In the genomic region with DNA sequence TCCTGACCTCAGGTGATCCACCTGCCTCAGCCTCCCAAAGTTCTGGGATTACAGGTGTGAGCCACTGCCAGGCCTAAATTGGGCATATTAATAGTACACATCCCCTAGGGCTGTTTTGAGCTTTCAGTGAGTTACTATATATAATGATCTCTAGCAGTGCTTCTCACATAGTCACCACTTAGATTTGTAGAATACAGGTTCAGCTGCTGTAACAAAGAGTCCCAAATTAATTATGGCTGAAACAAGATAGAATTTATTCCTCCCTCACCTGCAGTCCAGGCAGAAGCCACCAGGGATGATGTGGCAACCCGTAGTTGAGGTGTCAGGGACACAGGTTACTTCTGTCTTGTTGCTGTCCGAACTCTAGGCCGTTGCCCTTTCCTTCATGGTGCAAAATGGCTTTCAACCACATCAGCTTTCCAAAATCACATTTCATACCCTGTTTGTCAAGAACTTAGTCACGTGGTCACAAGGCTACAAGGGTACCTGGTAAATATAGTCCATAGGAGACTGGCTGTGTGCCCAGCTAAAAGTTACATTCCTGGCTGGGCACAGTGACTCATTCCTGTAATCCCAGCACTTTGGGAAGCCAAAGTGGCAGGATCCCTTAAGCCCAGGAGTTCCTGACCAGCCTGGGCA, we compare ENCODE assay signal across 2 cellular contexts.
TF ChIP-seq lines count a peak whose summit lies in the region.

No MANE protein-coding gene starts in this region.

TF ChIP-seq in HEK293, 187 proteins besides CTCF, POLR2A, EP300 and RAD21:
- TF ChIP-seq ZFP37 (tag by site-specific recombination; IDR thresholded peaks at IDR 0.05), result 0 out of 2 replicates have a peak, but pooled peaks have one; percentile 2
- TF ChIP-seq ZNF121 (tag by site-specific recombination; IDR thresholded peaks at IDR 0.05), result peak; percentile 46; the same call in 1 of the 2 replicates
- TF ChIP-seq ZNF239 (tag by site-specific recombination; IDR thresholded peaks at IDR 0.05), result no peak

TF ChIP-seq in K562, 482 proteins besides CTCF, POLR2A, EP300 and RAD21:
- peak; percentile 99 for TF ChIP-seq ZNF12 (CRISPR knock-in tag; IDR thresholded peaks at IDR 0.05)
- TF ChIP-seq TAF7 (tag; IDR thresholded peaks at IDR 0.05), result no peak
- no peak for TF ChIP-seq PTBP1 (IDR thresholded peaks at IDR 0.05; ENCODE audit: low read depth, low read length)
- no peak for TF ChIP-seq SIRT6 (IDR thresholded peaks at IDR 0.05; ENCODE audit: low read depth, low read length)
- TF ChIP-seq ETV5 (CRISPR knock-in tag; IDR thresholded peaks at IDR 0.05; ENCODE audit: low read depth), result no peak
- TF ChIP-seq ZFP36 (IDR thresholded peaks at IDR 0.05; ENCODE audit: low read depth, low read length, partially characterized antibody), result no peak
- TF ChIP-seq PHF21A (IDR thresholded peaks at IDR 0.05; ENCODE audit: borderline replicate concordance, low read depth), result no peak
TF ChIP-seq in K562: peak in this region for 1.
